In genomic region chr6:131199568-131200272, GRCh38 we compare ENCODE assay signal across 1 cellular context.
TF ChIP-seq lines count a peak whose summit lies in the region.

No MANE protein-coding gene starts in this region.

TF ChIP-seq in H1, 55 proteins besides CTCF, POLR2A, EP300 and RAD21 (continued from another document):
- TF ChIP-seq YY1 (IDR thresholded peaks at IDR 0.05; ENCODE audit: low read depth, low read length) (0 out of 2 replicates have a peak, but pooled peaks have one; percentile 10), BCL11A (IDR thresholded peaks at IDR 0.05; ENCODE audit: low read depth in 2 of 2, low read length in 2 of 2) (no peak), RFX5 (IDR thresholded peaks at IDR 0.05; ENCODE audit: borderline replicate concordance, low read depth, low read length) (no peak)
